In the genomic region with DNA sequence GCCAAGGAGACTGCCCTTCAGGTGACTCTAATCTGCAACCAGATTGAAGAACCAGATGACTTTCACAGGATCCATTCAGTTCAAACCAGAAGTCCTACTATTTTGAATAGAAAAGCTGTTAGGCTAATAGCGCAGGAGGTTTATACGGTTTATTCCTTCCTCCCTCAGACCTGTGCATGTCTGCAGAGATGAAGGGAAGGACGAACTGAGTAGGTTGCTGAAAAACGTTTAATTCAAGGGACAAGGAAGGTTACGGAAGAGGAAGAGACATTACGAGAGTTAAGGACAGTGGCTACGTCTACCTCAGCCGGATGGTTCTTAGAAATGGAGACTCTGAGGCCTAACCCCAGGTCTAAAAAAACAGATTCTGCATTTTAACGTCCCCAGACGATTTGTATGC, we compare ENCODE assay signal across 10 cellular contexts. TPM values are rescaled to one million over a fixed set of nuclear protein-coding genes. Genes with fewer than 3 reads are reported as not detected.
DNase-seq lines count a peak whose midpoint lies in the region; ATAC-seq, FAIRE-seq and TF ChIP-seq lines count a peak whose summit lies in the region.
"Had no signal": no experiment of that assay in that cellular context is flagged by ENCODE, and none has a peak within 500 bp of the region (broad histone marks: within the 10 kb centered on the region; RNA-seq: fewer than 3 reads in every experiment).

No MANE protein-coding gene starts in this region.

- FAIRE-seq in astrocyte (lab: Jason Lieb, UNC), result no peak
- no peak for FAIRE-seq in GM12891 (lab: Jason Lieb, UNC)

- intact Hi-C loops in lower lobe of right lung (cut with DNase I), result loop anchor here (10.0 kb wide), 1 partner anchor 74 kb away; a partner anchor contains a TSS

- H3K4me3 Mint-ChIP-seq in astrocyte (ENCODE audit: unreplicated experiment), result no peak overlapping the region
- H3K4me3 Mint-ChIP-seq: activated naive CD8-positive, alpha-beta T cell treated with anti-CD3 and anti-CD28 coated beads, Interleukin-2, amount 10 ng/mL, durations not matched to agents 7 days and 5 days had no signal

- peaks cover 92% of the 10 kb centered on the region for H3K79me2 ChIP-seq in astrocyte (ENCODE audit: insufficient read depth, low read length)

- H3K9me3 Mint-ChIP-seq in astrocyte (ENCODE audit: unreplicated experiment), result no peaks in the 10 kb centered on the region
- H3K9me3 Mint-ChIP-seq: activated naive CD8-positive, alpha-beta T cell treated with anti-CD3 and anti-CD28 coated beads, Interleukin-2, amount 10 ng/mL, durations not matched to agents 7 days and 5 days had no signal

- peak overlapping the region; percentile 97 for H3K4me2 ChIP-seq in astrocyte (ENCODE audit: low read length)

- TF ChIP-seq CTCF in AG04449 (IDR thresholded peaks at IDR 0.05; ENCODE audit: insufficient read depth, low read length, missing control alignments) (no peak), astrocyte (IDR thresholded peaks at IDR 0.05; ENCODE audit: insufficient read depth, low read depth, low read length) (no peak), lower lobe of right lung (IDR thresholded peaks at IDR 0.05) (no peak)

- H3K27me3 ChIP-seq in astrocyte (ENCODE audit: insufficient read depth, low read length) (no peaks in the 10 kb centered on the region), lower lobe of right lung (ENCODE audit: low read depth) (no peaks in the 10 kb centered on the region)

- H4K20me1 ChIP-seq in astrocyte (ENCODE audit: insufficient read depth, low read length), result peaks cover 9% of the 10 kb centered on the region

- peak overlapping the region; percentile 95 for H3K27ac ChIP-seq in astrocyte (ENCODE audit: low read depth, low read length)
- H3K27ac ChIP-seq in lower lobe of right lung, result no peak overlapping the region

- peaks cover 2% of the 10 kb centered on the region for H3K36me3 Mint-ChIP-seq in astrocyte (ENCODE audit: low read depth, unreplicated experiment)

- no peak for ATAC-seq in lower lobe of right lung

- peaks cover 13% of the 10 kb centered on the region for H3K4me1 Mint-ChIP-seq in astrocyte (ENCODE audit: low read depth, unreplicated experiment)

- H3K9me3 ChIP-seq in astrocyte (ENCODE audit: insufficient read depth, low read depth, low read length) (no peaks in the 10 kb centered on the region), lower lobe of right lung (no peaks in the 10 kb centered on the region)

- H3K4me3 ChIP-seq in AG04449 (ENCODE audit: low read depth, low read length) (peak overlapping the region; percentile 92), astrocyte (ENCODE audit: insufficient read depth, low read depth, low read length) (peak overlapping the region; percentile 96), lower lobe of right lung (peak overlapping the region; percentile 94)

- DNase-seq in AG04449 (ENCODE audit: low read depth, low spot score), result no peak
- peak; percentile 36 for DNase-seq in HT-29 (ENCODE audit: low spot score)
- DNase-seq in astrocyte (ENCODE audit: low read depth), result no peak
- no peak for DNase-seq in lower lobe of right lung
- DNase-seq in GM12891 (ENCODE audit: insufficient read length, low spot score), result no peak
- no peak for DNase-seq in activated CD8-positive, alpha-beta memory T cell treated with anti-CD3 and anti-CD28 coated beads, Interleukin-2, amount 50 U/mL, for 48 hours
- DNase-seq in NCI-H82 (lab: John Stamatoyannopoulos, UW), result no peak
- DNase-seq in nucleus accumbens (lab: John Stamatoyannopoulos, UW), result no peak
- DNase-seq: activated naive CD8-positive, alpha-beta T cell treated with anti-CD3 and anti-CD28 coated beads, Interleukin-2, amount 10 ng/mL, durations not matched to agents 7 days and 5 days; GDM1 had no signal

- no peak overlapping the region for H3K27ac Mint-ChIP-seq in astrocyte (ENCODE audit: unreplicated experiment)
- H3K27ac Mint-ChIP-seq: activated naive CD8-positive, alpha-beta T cell treated with anti-CD3 and anti-CD28 coated beads, Interleukin-2, amount 10 ng/mL, durations not matched to agents 7 days and 5 days had no signal

- H2AFZ ChIP-seq in astrocyte (ENCODE audit: low read depth, low read length), result peak overlapping the region; percentile 95

- H3K4me1 ChIP-seq in astrocyte (ENCODE audit: insufficient read depth, low read length) (peaks cover 18% of the 10 kb centered on the region), lower lobe of right lung (peaks cover 26% of the 10 kb centered on the region)

- H3K9ac ChIP-seq in astrocyte (ENCODE audit: low read length), result peak overlapping the region; percentile 95

- peaks cover 22% of the 10 kb centered on the region for H3K36me3 ChIP-seq in astrocyte (ENCODE audit: insufficient read depth, low read length)
- H3K36me3 ChIP-seq in lower lobe of right lung, result peaks cover 8% of the 10 kb centered on the region

- TF ChIP-seq POLR2A in GM12891 (IDR thresholded peaks at IDR 0.05; ENCODE audit: low read depth, low read length), result no peak; the same call in 1 of the 2 replicates

- no peaks in the 10 kb centered on the region for H3K27me3 Mint-ChIP-seq in astrocyte (ENCODE audit: low read depth, unreplicated experiment)
- H3K27me3 Mint-ChIP-seq: activated naive CD8-positive, alpha-beta T cell treated with anti-CD3 and anti-CD28 coated beads, Interleukin-2, amount 10 ng/mL, durations not matched to agents 7 days and 5 days had no signal

- POLR2A ChIA-PET in AG04449 (lab: Yijun Ruan, JAX), result interaction anchor here (1.5 kb wide), 1 partner anchor 21 kb away, joined by 6 read pairs; a partner anchor contains a TSS

- CTCF ChIA-PET in AG04449 (lab: Yijun Ruan, JAX), result interaction anchor here (0.9 kb wide), 1 partner anchor 9 kb away, joined by 3 read pairs; no protein-coding TSS in a partner anchor

TF ChIP-seq in GM12891, 5 proteins besides CTCF, POLR2A, EP300 and RAD21:
- no peak for TF ChIP-seq PAX5 (IDR thresholded peaks at IDR 0.05; ENCODE audit: insufficient read depth, low read length, severe bottlenecking)
- TF ChIP-seq SPI1 (IDR thresholded peaks at IDR 0.05; ENCODE audit: low read depth, low read length), result no peak
- TF ChIP-seq POU2F2 (IDR thresholded peaks at IDR 0.05; ENCODE audit: low read depth, low read length), result no peak
- TF ChIP-seq POLR2AphosphoS5 (IDR thresholded peaks at IDR 0.05; ENCODE audit: low read depth, low read length), result no peak
- TF ChIP-seq TAF1 (IDR thresholded peaks at IDR 0.05; ENCODE audit: low read depth, low read length), result no peak
TF ChIP-seq in GM12891: peak in this region for 0.

RNA-seq across cellular contexts. Expression of a gene that starts 1.0 kb away (rescaled TPM):
- 75.4 and 94.1 TPM in 2 replicates for total RNA-seq in HT-29 (2014; rRNA removed; shearing (Covaris generic))
- total RNA-seq in astrocyte, result 10.4 and 14.8 TPM in 2 replicates
- total RNA-seq in lower lobe of right lung, result 2.5 TPM
- polyA plus RNA-seq in GM12891 (2012; ENCODE audit: low read depth, missing spikeins), result 30.3 TPM

RNA-seq across cellular contexts. Expression of a gene that starts 1.4 kb away (rescaled TPM):
- total RNA-seq in HT-29 (2014; rRNA removed; shearing (Covaris generic)), result 44.9 and 49.0 TPM in 2 replicates
- 28.5 and 30.3 TPM in 2 replicates for total RNA-seq in astrocyte
- 24.4 TPM for total RNA-seq in lower lobe of right lung
- 26.7 TPM for polyA plus RNA-seq in GM12891 (2012; ENCODE audit: low read depth, missing spikeins)

RNA-seq across cellular contexts. Expression of a gene that starts 21.0 kb away (rescaled TPM):
- total RNA-seq in HT-29 (2014; rRNA removed; shearing (Covaris generic)), result 0.05 TPM in 1 of 2 replicates, not detected in the other
- 2.3 and 2.5 TPM in 2 replicates for total RNA-seq in astrocyte
- total RNA-seq in lower lobe of right lung, result 23.9 TPM
- 0.58 TPM for polyA plus RNA-seq in GM12891 (2012; ENCODE audit: low read depth, missing spikeins)

RNA-seq across cellular contexts. Expression of a gene that starts 32.3 kb away (rescaled TPM):
- total RNA-seq in HT-29 (2014; rRNA removed; shearing (Covaris generic)), result 3.5 and 4.4 TPM in 2 replicates
- 40.5 and 46.3 TPM in 2 replicates for total RNA-seq in astrocyte
- total RNA-seq in lower lobe of right lung, result 36.4 TPM
- 1.4 TPM for polyA plus RNA-seq in GM12891 (2012; ENCODE audit: low read depth, missing spikeins)
